In genomic region chr16:3051009-3051408, GRCh38 we compare ENCODE assay signal across 18 cellular contexts. TPM values are rescaled to one million over a fixed set of nuclear protein-coding genes. Genes with fewer than 3 reads are reported as not detected.
"Had no signal": no experiment of that assay in that cellular context is flagged by ENCODE, and none has a peak within 500 bp of the region (broad histone marks: within the 10 kb centered on the region; RNA-seq: fewer than 3 reads in every experiment).

No MANE protein-coding gene starts in this region.

- H3K9me3 Mint-ChIP-seq: naive thymus-derived CD8-positive, alpha-beta T cell; stimulated activated naive CD8-positive, alpha-beta T cell treated with anti-CD3 and anti-CD28 coated beads, Interleukin-15, amount 100 ng/mL, for 72 hours had no signal

- H3K4me3 Mint-ChIP-seq: stimulated activated naive CD8-positive, alpha-beta T cell treated with anti-CD3 and anti-CD28 coated beads, Interleukin-15, amount 100 ng/mL, for 72 hours had no signal

- H3K27ac ChIP-seq: cardiac muscle cell, colonic mucosa, esophagus squamous epithelium, ovary, testis had no signal

- H3K4me3 ChIP-seq: cardiac muscle cell, colonic mucosa, esophagus squamous epithelium, mucosa of descending colon, ovary, testis had no signal

- ATAC-seq: left cardiac atrium; mucosa of descending colon; naive thymus-derived CD8-positive, alpha-beta T cell; stimulated activated naive CD8-positive, alpha-beta T cell treated with anti-CD3 and anti-CD28 coated beads, Interleukin-15, amount 100 ng/mL, for 72 hours had no signal

- DNase-seq: activated CD4-positive, CD25-positive, alpha-beta regulatory T cell treated with anti-CD3 and anti-CD28 coated beads, Interleukin-2, amount 50 U/mL, for 72 hours; activated effector memory CD4-positive, alpha-beta T cell treated with anti-CD3 and anti-CD28 coated beads, Interleukin-2, amount 50 U/mL, for 16 hours; activated T-cell treated with anti-CD3 and anti-CD28 coated beads, Interleukin-2, amount 50 U/mL, for 1 hour; colonic mucosa; esophagus squamous epithelium; foreskin fibroblast; glutamatergic neuron; left cardiac atrium; mammary epithelial cell; mucosa of descending colon; naive thymus-derived CD8-positive, alpha-beta T cell; ovary; stimulated activated CD4-positive, alpha-beta T cell treated with anti-CD3 and anti-CD28 coated beads, Interleukin-4, amount 100 ng/mL, for 1 hour; stimulated activated CD8-positive, alpha-beta memory T cell treated with anti-CD3 and anti-CD28 coated beads, Interleukin-4, amount 100 ng/mL, for 48 hours; stimulated activated naive CD8-positive, alpha-beta T cell treated with anti-CD3 and anti-CD28 coated beads, Interleukin-15, amount 100 ng/mL, for 72 hours; T-helper 9 cell; testis had no signal

- H3K9me3 ChIP-seq: colonic mucosa, esophagus squamous epithelium, mucosa of descending colon, ovary, testis had no signal

- H3K36me3 ChIP-seq: cardiac muscle cell, colonic mucosa, esophagus squamous epithelium, ovary had no signal

- H3K27me3 ChIP-seq: ovary, testis had no signal

RNA-seq across cellular contexts. Expression of gene BICDL2, which starts 14.3 kb away (rescaled TPM):
- total RNA-seq: cardiac muscle cell; left cardiac atrium; naive thymus-derived CD8-positive, alpha-beta T cell had no signal
- polyA plus RNA-seq: cardiac muscle cell; naive thymus-derived CD8-positive, alpha-beta T cell had no signal
